8 cellular contexts compared by ENCODE assay signal in genomic region chr19:15555759-15556633, GRCh38. TPM values are rescaled to one million over a fixed set of nuclear protein-coding genes. Genes with fewer than 3 reads are reported as not detected.
DNase-seq lines count a peak whose midpoint lies in the region; ATAC-seq, FAIRE-seq and TF ChIP-seq lines count a peak whose summit lies in the region.

No MANE protein-coding gene starts in this region.

- FAIRE-seq in GM12892 (lab: Jason Lieb, UNC) = peak; percentile 95

- peak overlapping the region; percentile 6 to 77 (median 62) for H3K4me3 Mint-ChIP-seq in brain

- H3K9ac ChIP-seq in iPS-15b (ENCODE audit: low read depth, low read length) (peak overlapping the region; percentile 65), skeletal muscle satellite cell (ENCODE audit: low read depth, low read length) (peak overlapping the region; percentile 10)

- H3K4me1 ChIP-seq in iPS-15b (ENCODE audit: control insufficient read depth, insufficient read depth, low read length) (peaks cover 3% of the 10 kb centered on the region), skeletal muscle satellite cell (ENCODE audit: control insufficient read depth, insufficient read depth, low read length) (peaks cover 8% of the 10 kb centered on the region)

- TF ChIP-seq CTCF in brain (conservative IDR thresholded peaks at IDR 0.05) = peak; percentile 91

- DNase-seq in GM12892 (ENCODE audit: insufficient read length) (peak; percentile 83), NCI-H2171 treated with DMSO at 0.1 percent for 48 hours (lab: John Stamatoyannopoulos, UW) (peak; percentile 86), UCSD-AML1 (lab: John Stamatoyannopoulos, UW; ENCODE audit: unreplicated experiment) (peak; percentile 95)

- H3K4me1 Mint-ChIP-seq in brain = peaks cover 11% of the 10 kb centered on the region

- H3K36me3 ChIP-seq in iPS-15b (ENCODE audit: control insufficient read depth, insufficient read depth, low read length) (no peaks in the 10 kb centered on the region), skeletal muscle satellite cell (ENCODE audit: insufficient read depth, low read length) (no peaks in the 10 kb centered on the region)

- peak overlapping the region; percentile 64 for H3K4me3 ChIP-seq in iPS-15b (ENCODE audit: low read depth, low read length)
- peak overlapping the region; percentile 55 for H3K4me3 ChIP-seq in skeletal muscle satellite cell (ENCODE audit: low read length)

- ATAC-seq in HG03064 (IDR thresholded peaks at IDR 0.05; ENCODE audit: low read depth, unreplicated experiment) (peak; percentile 60), HG03025 (IDR thresholded peaks at IDR 0.05; ENCODE audit: low FRiP score, unreplicated experiment) (no peak)

- H3K9me3 Mint-ChIP-seq in brain = peaks cover 0 to 3% (median 0%) of the 10 kb centered on the region in 5 experiments

- peaks cover 26% of the 10 kb centered on the region for H3K27me3 Mint-ChIP-seq in brain

- H3K9me3 ChIP-seq in iPS-15b (ENCODE audit: control insufficient read depth, insufficient read depth, low read length) (no peaks in the 10 kb centered on the region), skeletal muscle satellite cell (replicated peaks; ENCODE audit: low read length) (no peaks in the 10 kb centered on the region)

- peak overlapping the region; percentile 80 for H3K4me2 ChIP-seq in skeletal muscle satellite cell (ENCODE audit: low read length)

- H3K27ac Mint-ChIP-seq in brain = no peak overlapping the region

- H3K36me3 Mint-ChIP-seq in brain = no peaks in the 10 kb centered on the region

- H3K27me3 ChIP-seq in iPS-15b (ENCODE audit: control insufficient read depth, insufficient read depth, low read length) (peaks cover 17% of the 10 kb centered on the region), skeletal muscle satellite cell (ENCODE audit: control insufficient read depth, insufficient read depth, low read length) (peaks cover 3% of the 10 kb centered on the region)

- no peak for TF ChIP-seq POLR2A in GM12892 (IDR thresholded peaks at IDR 0.05; ENCODE audit: low read depth, low read length)

RNA-seq across cellular contexts. Expression of gene CYP4F22, which starts 47.7 kb away (rescaled TPM):
- not detected for polyA plus RNA-seq in GM12892 (2012; ENCODE audit: missing spikeins)
- polyA plus RNA-seq in brain (ENCODE audit: insufficient read depth, low read depth, low replicate concordance) = not detected
- total RNA-seq in skeletal muscle satellite cell (2012; rRNA removed) = not detected in 2 replicates

RNA-seq across cellular contexts. Expression of gene CYP4F8, which starts 59.0 kb away (rescaled TPM):
- polyA plus RNA-seq in GM12892 (2012; ENCODE audit: missing spikeins) = not detected
- polyA plus RNA-seq in brain (ENCODE audit: insufficient read depth, low read depth, low replicate concordance) = not detected
- not detected in 2 replicates for total RNA-seq in skeletal muscle satellite cell (2012; rRNA removed)
